Comparison of ENCODE assay signal across 8 cellular contexts in the genomic region with DNA sequence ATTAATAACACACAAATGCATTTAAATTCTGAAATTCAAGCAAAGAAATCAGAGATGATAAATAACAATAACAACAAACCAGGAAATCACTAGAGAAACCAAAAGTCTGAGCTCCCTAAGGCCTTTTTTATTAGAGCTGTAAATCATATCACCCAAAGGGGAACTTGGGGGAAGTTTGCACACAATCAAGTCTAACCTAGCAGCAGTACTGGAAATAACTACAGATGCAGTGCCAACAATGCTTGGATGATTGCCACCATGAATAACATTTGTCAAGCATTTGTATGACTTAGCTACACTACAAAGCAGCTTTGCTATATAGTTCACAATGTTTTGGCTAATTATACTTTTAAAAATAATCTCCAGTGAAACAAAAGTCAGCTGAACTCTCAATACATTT. TPM values are rescaled to one million over a fixed set of nuclear protein-coding genes. Genes with fewer than 3 reads are reported as not detected.
DNase-seq lines count a peak whose midpoint lies in the region; ATAC-seq, FAIRE-seq and TF ChIP-seq lines count a peak whose summit lies in the region.

No MANE protein-coding gene starts in this region.

- TF ChIP-seq CTCF in AG09309 (IDR thresholded peaks at IDR 0.05; ENCODE audit: control insufficient read depth, insufficient read depth, low read depth, low read length, missing control alignments) = no peak
- no peak for TF ChIP-seq CTCF in GM12878 (IDR thresholded peaks at IDR 0.05 in 2 of 3, conservative IDR thresholded peaks at IDR 0.05 in 1 of 3; ENCODE audit: control insufficient read depth in 2 of 3, extremely low read depth in 1 of 3, insufficient read depth in 1 of 3, low read depth in 3 of 3, low read length in 3 of 3)
- TF ChIP-seq CTCF in GM20000 (IDR thresholded peaks at IDR 0.05; ENCODE audit: extremely low read depth, missing control alignments) = no peak

- ATAC-seq in GM12878 (peak; percentile 7; the same call in 1 of the 3 replicates), left lobe of liver (peak; percentile 50), HG03469 (IDR thresholded peaks at IDR 0.05; ENCODE audit: unreplicated experiment) (no peak)

- no peak for TF ChIP-seq RAD21 in GM12878 (IDR thresholded peaks at IDR 0.05; ENCODE audit: insufficient read depth, low read depth, low read length)

- CTCF ChIA-PET in GM12878 (lab: Yijun Ruan, JAX) = interaction anchor here (0.8 to 9.5 kb wide), 18 partner anchors 9 to 1091 kb away, joined by 3 to 239 read pairs (median 4); a partner anchor contains a TSS

- H3K4me3 ChIP-seq in AG09309 (ENCODE audit: control insufficient read depth, low read depth, low read length) (no peak overlapping the region), GM12878 (no peak overlapping the region)

- no peak overlapping the region for H3K9ac ChIP-seq in GM12878 (ENCODE audit: control insufficient read depth, insufficient read depth, low read length)

- RAD21 ChIA-PET in GM12878 (lab: Charles Lee; ENCODE audit: unreplicated experiment) = interaction anchor here (0.6 to 8.5 kb wide), 20 partner anchors 25 to 946 kb away, joined by 3 to 131 read pairs (median 3); a partner anchor contains a TSS

- intact Hi-C loops in GM12878 (cut with micrococcal nuclease; ENCODE audit: unreplicated experiment) = loop anchor here (5.0 to 10.0 kb wide), 8 partner anchors 138 to 1093 kb away; a partner anchor contains a TSS

- POLR2A ChIA-PET in GM12878 (lab: Charles Lee) = no interaction called here

- H3K4me1 ChIP-seq in GM12878 (ENCODE audit: control insufficient read depth, insufficient read depth, low read length) = peaks cover 40% of the 10 kb centered on the region

- H3K4me2 ChIP-seq in GM12878 (ENCODE audit: control insufficient read depth, insufficient read depth) = no peak overlapping the region

- no peak for TF ChIP-seq POLR2A in GM12878 (IDR thresholded peaks at IDR 0.05; ENCODE audit: low read depth, low read length)

- no peaks in the 10 kb centered on the region for H3K9me3 ChIP-seq in GM12878 (replicated peaks; ENCODE audit: control insufficient read depth, insufficient read depth, low read length)

- H3K27me3 ChIP-seq in GM12878 (replicated peaks in 1 of 2; ENCODE audit: control insufficient read depth in 2 of 2, insufficient read depth in 2 of 2, low read length in 1 of 2) = no peaks in the 10 kb centered on the region

- TF ChIP-seq EP300 in GM12878 (IDR thresholded peaks at IDR 0.05; ENCODE audit: borderline replicate concordance in 1 of 2, control insufficient read depth in 1 of 2, low read depth in 2 of 2, low read length in 2 of 2) = no peak

- FAIRE-seq in GM12878 (lab: Jason Lieb, UNC) (no peak), GM19239 (lab: Jason Lieb, UNC) (no peak)

- SMC1A ChIA-PET in GM12878 (lab: Charles Lee; ENCODE audit: uncharacterized antibody, unreplicated experiment) = interaction anchor here (0.7 to 9.4 kb wide), 34 partner anchors 8 to 1090 kb away, joined by 3 to 142 read pairs (median 4); a partner anchor contains a TSS

- BruUV-seq in GM12878 (replicated peaks; lab: Mats Ljungman, UMichigan) = no TSS peak

- in situ Hi-C loops in KBM-7 (cut with MboI; ENCODE audit: low pct_unique_long_range_greater_than_20kb, low sequenced_read_pairs) = loop anchor here (25.0 kb wide), 2 partner anchors 933 to 1108 kb away; no protein-coding TSS in a partner anchor
- in situ Hi-C loops in GM12878 (cut with MboI) = loop anchor here (5.0 kb wide), 2 partner anchors 153 to 1088 kb away; no protein-coding TSS in a partner anchor

- no peak overlapping the region for H2AFZ ChIP-seq in GM12878 (ENCODE audit: control insufficient read depth, low read depth, low read length)

- H4K20me1 ChIP-seq in GM12878 (ENCODE audit: control insufficient read depth, insufficient read depth) = no peaks in the 10 kb centered on the region

- DNase-seq in AG09309 (ENCODE audit: low read depth) (peak; percentile 62), KBM-7 (peak; percentile 52), GM12878 (ENCODE audit: low read depth, low spot score) (no peak), left lobe of liver (ENCODE audit: low spot score) (peak; percentile 54), GM20000 (ENCODE audit: low spot score) (no peak), hepatic stellate cell (ENCODE audit: low spot score) (no peak), GM19239 (ENCODE audit: insufficient read length, low spot score) (no peak)

- H3K27ac ChIP-seq in GM12878 (ENCODE audit: control insufficient read depth, insufficient read depth) = no peak overlapping the region

- H3K36me3 ChIP-seq in GM12878 (ENCODE audit: control insufficient read depth in 2 of 2, insufficient read depth in 2 of 2, low read length in 1 of 2) = 0 out of 4 replicates have a peak, but pooled peaks cover 0 to 2% of the 10 kb centered on the region in 2 experiments

- H3K79me2 ChIP-seq in GM12878 (ENCODE audit: control insufficient read depth, insufficient read depth, low read length) = no peaks in the 10 kb centered on the region; the same call in 1 of the 2 replicates

TF ChIP-seq in GM12878, 131 proteins besides CTCF, POLR2A, EP300 and RAD21 (continues in another document):
- TF ChIP-seq, protein P1, sequence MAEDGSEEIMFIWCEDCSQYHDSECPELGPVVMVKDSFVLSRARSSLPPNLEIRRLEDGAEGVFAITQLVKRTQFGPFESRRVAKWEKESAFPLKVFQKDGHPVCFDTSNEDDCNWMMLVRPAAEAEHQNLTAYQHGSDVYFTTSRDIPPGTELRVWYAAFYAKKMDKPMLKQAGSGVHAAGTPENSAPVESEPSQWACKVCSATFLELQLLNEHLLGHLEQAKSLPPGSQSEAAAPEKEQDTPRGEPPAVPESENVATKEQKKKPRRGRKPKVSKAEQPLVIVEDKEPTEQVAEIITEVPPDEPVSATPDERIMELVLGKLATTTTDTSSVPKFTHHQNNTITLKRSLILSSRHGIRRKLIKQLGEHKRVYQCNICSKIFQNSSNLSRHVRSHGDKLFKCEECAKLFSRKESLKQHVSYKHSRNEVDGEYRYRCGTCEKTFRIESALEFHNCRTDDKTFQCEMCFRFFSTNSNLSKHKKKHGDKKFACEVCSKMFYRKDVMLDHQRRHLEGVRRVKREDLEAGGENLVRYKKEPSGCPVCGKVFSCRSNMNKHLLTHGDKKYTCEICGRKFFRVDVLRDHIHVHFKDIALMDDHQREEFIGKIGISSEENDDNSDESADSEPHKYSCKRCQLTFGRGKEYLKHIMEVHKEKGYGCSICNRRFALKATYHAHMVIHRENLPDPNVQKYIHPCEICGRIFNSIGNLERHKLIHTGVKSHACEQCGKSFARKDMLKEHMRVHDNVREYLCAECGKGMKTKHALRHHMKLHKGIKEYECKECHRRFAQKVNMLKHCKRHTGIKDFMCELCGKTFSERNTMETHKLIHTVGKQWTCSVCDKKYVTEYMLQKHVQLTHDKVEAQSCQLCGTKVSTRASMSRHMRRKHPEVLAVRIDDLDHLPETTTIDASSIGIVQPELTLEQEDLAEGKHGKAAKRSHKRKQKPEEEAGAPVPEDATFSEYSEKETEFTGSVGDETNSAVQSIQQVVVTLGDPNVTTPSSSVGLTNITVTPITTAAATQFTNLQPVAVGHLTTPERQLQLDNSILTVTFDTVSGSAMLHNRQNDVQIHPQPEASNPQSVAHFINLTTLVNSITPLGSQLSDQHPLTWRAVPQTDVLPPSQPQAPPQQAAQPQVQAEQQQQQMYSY (CRISPR knock-in tag; IDR thresholded peaks at IDR 0.05) = no peak
- TF ChIP-seq CHD1 (IDR thresholded peaks at IDR 0.05; ENCODE audit: low read depth, low read length) (no peak), PAX5 (IDR thresholded peaks at IDR 0.05; ENCODE audit: borderline replicate concordance, low read depth, low read length) (no peak), MEF2A (IDR thresholded peaks at IDR 0.05; ENCODE audit: insufficient read depth, low read depth, low read length) (0 out of 2 replicates have a peak, but pooled peaks have one; percentile 29)
- TF ChIP-seq, protein P2, sequence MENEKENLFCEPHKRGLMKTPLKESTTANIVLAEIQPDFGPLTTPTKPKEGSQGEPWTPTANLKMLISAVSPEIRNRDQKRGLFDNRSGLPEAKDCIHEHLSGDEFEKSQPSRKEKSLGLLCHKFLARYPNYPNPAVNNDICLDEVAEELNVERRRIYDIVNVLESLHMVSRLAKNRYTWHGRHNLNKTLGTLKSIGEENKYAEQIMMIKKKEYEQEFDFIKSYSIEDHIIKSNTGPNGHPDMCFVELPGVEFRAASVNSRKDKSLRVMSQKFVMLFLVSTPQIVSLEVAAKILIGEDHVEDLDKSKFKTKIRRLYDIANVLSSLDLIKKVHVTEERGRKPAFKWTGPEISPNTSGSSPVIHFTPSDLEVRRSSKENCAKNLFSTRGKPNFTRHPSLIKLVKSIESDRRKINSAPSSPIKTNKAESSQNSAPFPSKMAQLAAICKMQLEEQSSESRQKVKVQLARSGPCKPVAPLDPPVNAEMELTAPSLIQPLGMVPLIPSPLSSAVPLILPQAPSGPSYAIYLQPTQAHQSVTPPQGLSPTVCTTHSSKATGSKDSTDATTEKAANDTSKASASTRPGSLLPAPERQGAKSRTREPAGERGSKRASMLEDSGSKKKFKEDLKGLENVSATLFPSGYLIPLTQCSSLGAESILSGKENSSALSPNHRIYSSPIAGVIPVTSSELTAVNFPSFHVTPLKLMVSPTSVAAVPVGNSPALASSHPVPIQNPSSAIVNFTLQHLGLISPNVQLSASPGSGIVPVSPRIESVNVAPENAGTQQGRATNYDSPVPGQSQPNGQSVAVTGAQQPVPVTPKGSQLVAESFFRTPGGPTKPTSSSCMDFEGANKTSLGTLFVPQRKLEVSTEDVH (IDR thresholded peaks at IDR 0.05; ENCODE audit: low read depth, partially characterized antibody) = no peak

RNA-seq across cellular contexts. Expression of a gene that starts 27.8 kb away (rescaled TPM):
- 75.1 and 83.6 TPM in 2 replicates for total RNA-seq in GM12878 (2013; cell fraction: nucleolus; rRNA removed)
- total RNA-seq in GM12878 (2014; rRNA removed) (25.9 and 28.1 TPM in 2 replicates), GM12878 (2014; rRNA removed; fragmentation: Illumina TruSeq; extraction: Trizol) (23.5 and 25.9 TPM in 2 replicates), GM12878 (2021) (30.3 and 34.2 TPM in 2 replicates), left lobe of liver (8.7 TPM)
- 11.7 TPM for polyA plus RNA-seq in GM12878 (2011; ENCODE audit: low read depth)
- polyA plus RNA-seq in GM12878 (2011; rRNA removed) (23.0 and 28.9 TPM in 2 replicates), GM12878 (2014; fragmentation: Illumina TruSeq; extraction: Trizol) (22.8 and 23.6 TPM in 2 replicates), GM12878 (2014; fragmentation: Nextera tagmentation; extraction: Ambion mirVana) (10 to 100 TPM; 12.6 to 12.8 TPM), GM12878 (2014; rRNA removed) (18.1 and 20.2 TPM in 2 replicates), GM12878 (2016; fragmentation: Nextera tagmentation; extraction: Ambion mirVana) (10 to 100 TPM; 46.0 to 51.7 TPM)
- polyA plus RNA-seq in GM12878 (2011; cell fraction: cytosol; rRNA removed) = 12.8 and 13.5 TPM in 2 replicates
- 10.1 and 14.0 TPM in 2 replicates for polyA plus RNA-seq in GM12878 (2011; cell fraction: nucleus; rRNA removed)
- polyA plus RNA-seq in GM12878 (2012) = 14.4 and 15.3 TPM in 2 replicates
- 15.8 and 20.3 TPM in 2 replicates for polyA minus RNA-seq in GM12878 (2011; rRNA and poly(A)+ RNA removed)
- 7.5 and 9.4 TPM in 2 replicates for polyA minus RNA-seq in GM12878 (2011; cell fraction: cytosol; rRNA and poly(A)+ RNA removed)
- 33.1 and 66.4 TPM in 2 replicates for polyA minus RNA-seq in GM12878 (2011; cell fraction: nucleus; rRNA and poly(A)+ RNA removed)

Comparison
In these comparisons a context has a peak if more than half of its experiments do, and no peak if none do; other contexts are left out.
1. DNase-seq: peak in AG09309 (single experiment), KBM-7 (single experiment) and left lobe of liver (single experiment); none in GM12878 (single experiment), GM20000 (single experiment), hepatic stellate cell (single experiment) and GM19239 (single experiment).